In genomic region chr3:17032407-17033034, GRCh38 we compare ENCODE assay signal across 1 cellular context.
TF ChIP-seq lines count a peak whose summit lies in the region.

No MANE protein-coding gene starts in this region.

TF ChIP-seq in K562, 482 proteins besides CTCF, POLR2A, EP300 and RAD21 (continued from another document):
- TF ChIP-seq CHD7 (IDR thresholded peaks at IDR 0.05; ENCODE audit: low read depth, low read length) (no peak), ELF2 (CRISPR knock-in tag; IDR thresholded peaks at IDR 0.05) (no peak), ARID2 (IDR thresholded peaks at IDR 0.05) (peak; percentile 68; the same call in 1 of the 2 replicates), ZKSCAN8 (CRISPR knock-in tag; IDR thresholded peaks at IDR 0.05) (peak; percentile 95), HNRNPK (IDR thresholded peaks at IDR 0.05; ENCODE audit: low read depth, low read length, poor library complexity, severe bottlenecking) (no peak), FIP1L1 (IDR thresholded peaks at IDR 0.05; ENCODE audit: low read depth, low read length, poor library complexity, severe bottlenecking) (no peak), FOXK2 (conservative IDR thresholded peaks at IDR 0.05 in 1 of 2, IDR thresholded peaks at IDR 0.05 in 1 of 2; ENCODE audit: low read depth in 2 of 2) (0 out of 4 replicates have a peak, but pooled peaks of 1 of the 2 experiments have one; percentile 37), TCFL5 (CRISPR knock-in tag; conservative IDR thresholded peaks at IDR 0.05) (no peak), ZSCAN29 (IDR thresholded peaks at IDR 0.05) (no peak), ZNF384 (IDR thresholded peaks at IDR 0.05; ENCODE audit: low read depth, low read length) (no peak), BCOR (IDR thresholded peaks at IDR 0.05) (no peak), NR1H2 (CRISPR knock-in tag; IDR thresholded peaks at IDR 0.05) (no peak), POLR2G (IDR thresholded peaks at IDR 0.05; ENCODE audit: low read depth, low read length) (no peak), DEAF1 (CRISPR knock-in tag; IDR thresholded peaks at IDR 0.05) (peak; percentile 54; the same call in 1 of the 2 replicates), ATF6 (CRISPR knock-in tag; IDR thresholded peaks at IDR 0.05) (no peak), RBM22 (IDR thresholded peaks at IDR 0.05; ENCODE audit: low read depth, low read length, poor library complexity, severe bottlenecking) (no peak), SMC3 (conservative IDR thresholded peaks at IDR 0.05; ENCODE audit: insufficient read depth, low read depth, low read length) (0 out of 2 replicates have a peak, but pooled peaks have one; percentile 19), ZFP36 (IDR thresholded peaks at IDR 0.05; ENCODE audit: low read depth, low read length, partially characterized antibody) (peak; percentile 34), RUNX1 (IDR thresholded peaks at IDR 0.05; ENCODE audit: low read depth) (no peak), NFRKB (IDR thresholded peaks at IDR 0.05; ENCODE audit: low read depth) (no peak)
